ENCODE assay signal across 19 cellular contexts in the genomic region with DNA sequence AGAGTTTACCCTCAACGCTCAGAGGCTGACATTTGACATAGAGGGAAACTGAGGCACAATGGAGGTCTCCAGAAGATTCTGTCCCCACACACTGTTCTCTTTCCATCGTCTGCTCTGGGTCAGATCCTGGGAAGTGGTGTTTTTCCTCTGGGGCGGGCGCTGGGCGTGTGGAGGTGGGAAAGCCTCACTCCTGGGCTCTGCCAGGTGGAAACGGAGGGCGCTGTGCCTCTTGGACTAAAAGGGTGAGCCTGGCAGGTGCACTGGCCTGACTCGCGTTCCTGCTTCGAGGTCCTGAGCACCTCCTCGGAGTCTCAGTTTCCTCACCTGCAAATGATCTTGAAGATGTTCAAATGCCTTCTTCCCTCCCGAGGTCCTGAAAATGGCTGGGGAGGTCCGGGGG. TPM values are rescaled to one million over a fixed set of nuclear protein-coding genes. Genes with fewer than 3 reads are reported as not detected.
DNase-seq lines count a peak whose midpoint lies in the region; ATAC-seq and TF ChIP-seq lines count a peak whose summit lies in the region.
"Had no signal": no experiment of that assay in that cellular context is flagged by ENCODE, and none has a peak within 500 bp of the region (broad histone marks: within the 10 kb centered on the region; RNA-seq: fewer than 3 reads in every experiment).

No MANE protein-coding gene starts in this region.

- peaks cover 41% of the 10 kb centered on the region for H3K27me3 ChIP-seq in RWPE2 (ENCODE audit: insufficient read depth, poor library complexity, severe bottlenecking)
- H3K27me3 ChIP-seq in adipocyte (replicated peaks; ENCODE audit: control insufficient read depth, insufficient read depth, low read length): peaks cover 47% of the 10 kb centered on the region
- no peaks in the 10 kb centered on the region for H3K27me3 ChIP-seq in neural progenitor cell
- peaks cover 0 to 15% (median 5%) of the 10 kb centered on the region in 5 donors for H3K27me3 ChIP-seq in subcutaneous abdominal adipose tissue (ENCODE audit: control insufficient read depth in 5 of 5, insufficient read depth in 4 of 5, low read length in 5 of 5)
- H3K27me3 ChIP-seq: BE2C had no signal

- H3K79me2 ChIP-seq in neural progenitor cell (ENCODE audit: low read depth): no peaks in the 10 kb centered on the region

- no peak overlapping the region for H2AFZ ChIP-seq in neural progenitor cell (replicated peaks)

- H3K4me1 ChIP-seq in RWPE2 (ENCODE audit: insufficient read depth, poor library complexity, severe bottlenecking) (no peaks in the 10 kb centered on the region), adipocyte (ENCODE audit: control insufficient read depth, insufficient read depth, low read length) (peaks cover 25% of the 10 kb centered on the region), neural progenitor cell (peaks cover 23% of the 10 kb centered on the region), subcutaneous abdominal adipose tissue (ENCODE audit: control insufficient read depth in 5 of 5, insufficient read depth in 5 of 5, low read length in 5 of 5) (peaks cover 5 to 37% (median 33%) of the 10 kb centered on the region in 5 donors)
- H3K4me1 ChIP-seq: A549 had no signal

- no peak for ATAC-seq in RWPE2 (ENCODE audit: low read depth)
- ATAC-seq in sciatic nerve: no peak
- ATAC-seq: A549; CD8-positive, alpha-beta T cell had no signal

- peak overlapping the region; percentile 83 for H3K27ac Mint-ChIP-seq in neural progenitor cell
- H3K27ac Mint-ChIP-seq: CD8-positive, alpha-beta T cell; HFFc6 had no signal

- peaks cover 21% of the 10 kb centered on the region for H3F3A ChIP-seq in neural progenitor cell (ENCODE audit: low read depth)

- no peaks in the 10 kb centered on the region for H4K20me1 ChIP-seq in neural progenitor cell (ENCODE audit: low read depth)

- H3K9me3 ChIP-seq in RWPE2 (ENCODE audit: severe bottlenecking) (no peaks in the 10 kb centered on the region), adipocyte (ENCODE audit: control insufficient read depth, low read length) (no peaks in the 10 kb centered on the region), neural progenitor cell (ENCODE audit: low read depth) (no peaks in the 10 kb centered on the region), subcutaneous abdominal adipose tissue (ENCODE audit: control insufficient read depth in 5 of 5, low read length in 5 of 5) (no peaks in the 10 kb centered on the region)
- H3K9me3 ChIP-seq: A549, BE2C had no signal

- H3K36me3 ChIP-seq in RWPE2 (ENCODE audit: low read depth) (no peaks in the 10 kb centered on the region), adipocyte (ENCODE audit: control insufficient read depth, insufficient read depth, low read length, severe bottlenecking) (no peaks in the 10 kb centered on the region), neural progenitor cell (no peaks in the 10 kb centered on the region), subcutaneous abdominal adipose tissue (ENCODE audit: control insufficient read depth in 5 of 5, insufficient read depth in 5 of 5, low read length in 5 of 5) (no peaks in the 10 kb centered on the region)
- H3K36me3 ChIP-seq: BE2C had no signal

- peak; percentile 43 for DNase-seq in RWPE2 (ENCODE audit: low spot score)
- no peak for DNase-seq in adipocyte (ENCODE audit: low read depth)
- no peak for DNase-seq in neural progenitor cell (ENCODE audit: low spot score)
- DNase-seq in sciatic nerve (ENCODE audit: low spot score): no peak
- no peak for DNase-seq in NOMO-1 treated with DMSO at 0.1 percent for 48 hours (lab: John Stamatoyannopoulos, UW; ENCODE audit: unreplicated experiment)
- no peak for DNase-seq in activated gamma-delta T cell treated with Interleukin-2 at 50 U/mL for 16 hours
- DNase-seq: BE2C; CD8-positive, alpha-beta T cell; COR-L47; DMS153; DMS79 treated with DMSO at 0.1 percent for 48 hours; EL; HCEC 1CT; HFFc6 had no signal

- no peak overlapping the region for H3K4me3 Mint-ChIP-seq in neural progenitor cell
- H3K4me3 Mint-ChIP-seq: CD8-positive, alpha-beta T cell; HFFc6 had no signal

- intact Hi-C loops in sciatic nerve (cut with DNase I): no loop called here

- no peak overlapping the region for H3K4me3 ChIP-seq in RWPE2 (ENCODE audit: severe bottlenecking)
- peak overlapping the region; percentile 63 for H3K4me3 ChIP-seq in adipocyte (ENCODE audit: low read length)
- no peak overlapping the region for H3K4me3 ChIP-seq in neural progenitor cell
- peak overlapping the region in 3 of 5 donors; percentile 47 to 59 (median 52) for H3K4me3 ChIP-seq in subcutaneous abdominal adipose tissue (ENCODE audit: low read depth in 1 of 5, low read length in 5 of 5)
- H3K4me3 ChIP-seq: A549 had no signal

- H3K9me3 Mint-ChIP-seq in neural progenitor cell: no peaks in the 10 kb centered on the region
- H3K9me3 Mint-ChIP-seq: CD8-positive, alpha-beta T cell; HFFc6 had no signal

- H3K9ac ChIP-seq in adipocyte (ENCODE audit: low read length): no peak overlapping the region
- no peak overlapping the region for H3K9ac ChIP-seq in neural progenitor cell
- H3K9ac ChIP-seq in subcutaneous abdominal adipose tissue (ENCODE audit: low read length in 5 of 5): no peak overlapping the region

- peaks cover 6% of the 10 kb centered on the region for H3K27me3 Mint-ChIP-seq in neural progenitor cell (ENCODE audit: insufficient read depth, low read depth)

- H3K36me3 Mint-ChIP-seq in neural progenitor cell: no peaks in the 10 kb centered on the region
- H3K36me3 Mint-ChIP-seq: CD8-positive, alpha-beta T cell had no signal

- no peak overlapping the region for H3K4me2 ChIP-seq in neural progenitor cell
- H3K4me2 ChIP-seq: A549 had no signal

- H3K27ac ChIP-seq in RWPE2 (ENCODE audit: poor library complexity, severe bottlenecking) (no peak overlapping the region), neural progenitor cell (no peak overlapping the region), subcutaneous abdominal adipose tissue (ENCODE audit: low read depth, low read length) (no peak overlapping the region)
- H3K27ac ChIP-seq: A549, C4-2B had no signal

- TF ChIP-seq CTCF in RWPE2 (IDR thresholded peaks at IDR 0.05; ENCODE audit: poor library complexity, severe bottlenecking) (no peak), neural progenitor cell (IDR thresholded peaks at IDR 0.05) (no peak)

- H3K4me1 Mint-ChIP-seq in neural progenitor cell: peaks cover 41% of the 10 kb centered on the region

RNA-seq across cellular contexts. Expression of a gene that starts 25.7 kb away (rescaled TPM):
- not detected in 2 replicates for total RNA-seq in neural progenitor cell (ENCODE audit: low replicate concordance)
- 16.1 TPM for total RNA-seq in sciatic nerve
- total RNA-seq: H4, HFFc6, HT1080 had no signal

Comparison
In these comparisons a context has a peak if more than half of its experiments do, and no peak if none do; other contexts are left out.
1. H3K4me3 ChIP-seq: peak in adipocyte (single experiment) and subcutaneous abdominal adipose tissue (3 of 5); none in RWPE2 (single experiment) and neural progenitor cell (single experiment).
2. RNA of a gene that starts 25.7 kb away (total RNA-seq): 16.1 TPM in sciatic nerve (single experiment); not detected in neural progenitor cell; every median in the first group is over 10 times any median in the second.